ENCODE assay signal across 9 cellular contexts in the genomic region with DNA sequence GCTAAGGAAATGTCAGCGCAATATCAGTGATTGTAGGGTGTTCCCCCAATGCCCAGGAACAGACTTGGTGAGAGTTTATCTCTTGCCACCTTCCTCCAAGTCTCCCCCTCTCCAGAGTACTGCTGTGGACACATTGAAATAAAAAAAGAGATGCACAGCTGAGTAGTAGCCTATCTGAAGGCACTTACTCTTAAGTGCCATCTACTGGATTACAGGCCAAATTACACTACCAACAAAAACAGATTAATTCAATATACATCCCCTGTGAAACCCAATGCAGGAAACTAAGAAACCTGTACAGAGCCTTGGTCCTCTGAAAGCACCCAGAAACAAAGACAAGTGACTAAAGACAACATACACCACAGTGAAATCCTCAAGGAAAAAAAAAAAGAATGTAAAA.
DNase-seq lines count a peak whose midpoint lies in the region; ATAC-seq, FAIRE-seq and TF ChIP-seq lines count a peak whose summit lies in the region.
"Had no signal": no experiment of that assay in that cellular context is flagged by ENCODE, and none has a peak within 500 bp of the region (broad histone marks: within the 10 kb centered on the region; RNA-seq: fewer than 3 reads in every experiment).

No MANE protein-coding gene starts in this region.

- WGBS in HepG2 (ENCODE audit: low lambda C conversion rate) = no CpG with 5 or more reads among the region's 1 CpG

- CTCF ChIA-PET in HCT116 (lab: Charles Lee) (no interaction called here), HepG2 (lab: Yijun Ruan, JAX; ENCODE audit: low intra/inter-chr PET ratio, low total read pairs) (no interaction called here)

- TF ChIP-seq EP300 in HepG2 (IDR thresholded peaks at IDR 0.05; ENCODE audit: low read depth in 2 of 2, low read length in 2 of 2) (no peak), HepG2 (CRISPR knock-in tag; IDR thresholded peaks at IDR 0.05; ENCODE audit: borderline replicate concordance) (no peak)

- TF ChIP-seq POLR2A in HCT116 (IDR thresholded peaks at IDR 0.05; ENCODE audit: borderline replicate concordance, extremely low read depth, insufficient read depth, insufficient read length) (no peak), HepG2 (IDR thresholded peaks at IDR 0.05; ENCODE audit: insufficient read depth in 1 of 2, low read depth in 2 of 2, low read length in 2 of 2) (no peak)

- H3K9me2 ChIP-seq in HCT116 (ENCODE audit: insufficient read depth) = no peaks in the 10 kb centered on the region

- no peak overlapping the region for H3K27ac ChIP-seq in HCT116 (ENCODE audit: low read depth, low read length)
- no peak overlapping the region for H3K27ac ChIP-seq in HepG2 (ENCODE audit: extremely low read length, insufficient read depth, low read length)
- H3K27ac ChIP-seq: cardiac muscle cell had no signal

- H3K27me3 ChIP-seq in GM06990 (replicated peaks; ENCODE audit: control insufficient read depth, insufficient read depth, low read length) (no peaks in the 10 kb centered on the region), HCT116 (ENCODE audit: insufficient read depth, low read length) (no peaks in the 10 kb centered on the region), HepG2 (ENCODE audit: control insufficient read depth in 1 of 2, insufficient read depth in 2 of 2, low read length in 2 of 2) (no peaks in the 10 kb centered on the region)
- H3K27me3 ChIP-seq: cardiac muscle cell had no signal

- H3K79me2 ChIP-seq in HCT116 (ENCODE audit: insufficient read depth, low read length) = no peaks in the 10 kb centered on the region
- H3K79me2 ChIP-seq in HepG2 (ENCODE audit: insufficient read depth, low read length) = no peaks in the 10 kb centered on the region

- H3K9me3 ChIP-seq in HCT116 (ENCODE audit: control insufficient read depth in 1 of 2, insufficient read depth in 1 of 2, low read depth in 1 of 2, low read length in 2 of 2) = no peaks in the 10 kb centered on the region
- no peaks in the 10 kb centered on the region for H3K9me3 ChIP-seq in HepG2 (ENCODE audit: low read length)

- ATAC-seq in HCT116 (no peak), HepG2 (peak; percentile 43; the same call in 2 of the 3 replicates), HG02981 (IDR thresholded peaks at IDR 0.05; ENCODE audit: unreplicated experiment) (no peak)

- FAIRE-seq in HepG2 (lab: Jason Lieb, UNC) = no peak
- FAIRE-seq in HTR-8/SVneo (lab: Jason Lieb, UNC) = no peak

- intact Hi-C loops in HCT116 (cut with micrococcal nuclease) = no loop called here
- intact Hi-C loops in HepG2 (cut with micrococcal nuclease; ENCODE audit: unreplicated experiment) = loop anchor here (5.0 kb wide), 1 partner anchor 669 kb away; no protein-coding TSS in a partner anchor

- H2AFZ ChIP-seq in HCT116 (ENCODE audit: low read depth, low read length, poor library complexity, severe bottlenecking) (no peak overlapping the region), HepG2 (ENCODE audit: low read length) (no peak overlapping the region)

- BruUV-seq in HCT116 (replicated peaks; lab: Mats Ljungman, UMichigan) = no TSS peak
- BruUV-seq in HepG2 (replicated peaks; lab: Mats Ljungman, UMichigan) = no TSS peak

- H3K4me2 ChIP-seq in HCT116 (ENCODE audit: low read length) (no peak overlapping the region), HepG2 (ENCODE audit: low read depth, low read length) (no peak overlapping the region)

- DNase-seq in GM06990 (ENCODE audit: extremely low read depth, insufficient read length) (no peak), HCT116 (ENCODE audit: low read depth, low spot score) (no peak), OCI-M1 (lab: John Stamatoyannopoulos, UW) (peak; percentile 37), HepG2 (ENCODE audit: low spot score) (no peak), GOT3 (lab: John Stamatoyannopoulos, UW) (no peak), HCEC 1CT (no peak), HTR-8/SVneo (ENCODE audit: insufficient read length, low spot score) (no peak)

- H3K36me3 ChIP-seq in GM06990 (ENCODE audit: control insufficient read depth, insufficient read depth, low read length) (no peaks in the 10 kb centered on the region), HCT116 (ENCODE audit: control insufficient read depth in 1 of 2, insufficient read depth in 2 of 2, low read length in 2 of 2) (no peaks in the 10 kb centered on the region), HepG2 (replicated peaks in 1 of 2; ENCODE audit: control insufficient read depth in 1 of 2, insufficient read depth in 2 of 2, low read length in 2 of 2) (no peaks in the 10 kb centered on the region)
- H3K36me3 ChIP-seq: cardiac muscle cell had no signal

- POLR2A ChIA-PET in HCT116 (lab: Charles Lee) (no interaction called here), HepG2 (lab: Yijun Ruan, JAX) (no interaction called here)

- in situ Hi-C loops in HepG2 (cut with HindIII; ENCODE audit: extremely low pct_ligation_motif_present, low pct_unique_long_range_greater_than_20kb) = no loop called here

- TF ChIP-seq RAD21 in HCT116 (IDR thresholded peaks at IDR 0.05; ENCODE audit: low read depth) (no peak), HepG2 (CRISPR knock-in tag; IDR thresholded peaks at IDR 0.05) (no peak)

- H3K4me1 ChIP-seq in HCT116 (ENCODE audit: control insufficient read depth in 1 of 2, insufficient read depth in 2 of 2, low read length in 2 of 2) = no peaks in the 10 kb centered on the region
- H3K4me1 ChIP-seq in HepG2 (ENCODE audit: insufficient read depth, low read length) = no peaks in the 10 kb centered on the region

- RAD21 ChIA-PET in HCT116 (lab: Charles Lee; ENCODE audit: low non-redundant PET in 1 of 2, low total read pairs in 2 of 2, uncharacterized antibody in 2 of 2, unreplicated experiment in 2 of 2) = no interaction called here

- no peaks in the 10 kb centered on the region for H4K20me1 ChIP-seq in HCT116 (ENCODE audit: insufficient read depth)
- no peaks in the 10 kb centered on the region for H4K20me1 ChIP-seq in HepG2 (ENCODE audit: insufficient read depth, low read length)

- H3K4me3 ChIP-seq in GM06990 (replicated peaks; ENCODE audit: low read depth, low read length) (no peak overlapping the region), HCT116 (replicated peaks in 1 of 2; ENCODE audit: low read depth in 1 of 2, low read length in 2 of 2) (no peak overlapping the region), HepG2 (replicated peaks in 1 of 3; ENCODE audit: insufficient read depth in 1 of 3, low read depth in 2 of 3, low read length in 3 of 3) (no peak overlapping the region)
- H3K4me3 ChIP-seq: cardiac muscle cell had no signal

- peak; percentile 55 for TF ChIP-seq CTCF in GM06990 (IDR thresholded peaks at IDR 0.05; ENCODE audit: insufficient read depth, low read length, poor library complexity, severe bottlenecking)
- TF ChIP-seq CTCF in HCT116 (IDR thresholded peaks at IDR 0.05 in 2 of 3, conservative IDR thresholded peaks at IDR 0.05 in 1 of 3; ENCODE audit: borderline replicate concordance in 1 of 3, insufficient read depth in 1 of 3, low read depth in 2 of 3, low read length in 2 of 3) = peak in 2 of 3 experiments; percentile 19 to 20; a peak in 2 of 6 replicates
- no peak for TF ChIP-seq CTCF in HepG2 (CRISPR knock-in tag; IDR thresholded peaks at IDR 0.05)

- H3K9ac ChIP-seq in HCT116 (ENCODE audit: low read length) (no peak overlapping the region), HepG2 (ENCODE audit: insufficient read depth, low read depth, low read length) (no peak overlapping the region)

TF ChIP-seq in HCT116, 20 proteins besides CTCF, POLR2A, EP300 and RAD21:
- TF ChIP-seq TCF7L2 (IDR thresholded peaks at IDR 0.05; ENCODE audit: borderline replicate concordance, extremely low read depth, insufficient read depth, insufficient read length) (no peak), CBX3 (IDR thresholded peaks at IDR 0.05; ENCODE audit: low read depth) (no peak)

TF ChIP-seq in HepG2, 621 proteins besides CTCF, POLR2A, EP300 and RAD21 (continues in another document):
- TF ChIP-seq, protein P1, sequence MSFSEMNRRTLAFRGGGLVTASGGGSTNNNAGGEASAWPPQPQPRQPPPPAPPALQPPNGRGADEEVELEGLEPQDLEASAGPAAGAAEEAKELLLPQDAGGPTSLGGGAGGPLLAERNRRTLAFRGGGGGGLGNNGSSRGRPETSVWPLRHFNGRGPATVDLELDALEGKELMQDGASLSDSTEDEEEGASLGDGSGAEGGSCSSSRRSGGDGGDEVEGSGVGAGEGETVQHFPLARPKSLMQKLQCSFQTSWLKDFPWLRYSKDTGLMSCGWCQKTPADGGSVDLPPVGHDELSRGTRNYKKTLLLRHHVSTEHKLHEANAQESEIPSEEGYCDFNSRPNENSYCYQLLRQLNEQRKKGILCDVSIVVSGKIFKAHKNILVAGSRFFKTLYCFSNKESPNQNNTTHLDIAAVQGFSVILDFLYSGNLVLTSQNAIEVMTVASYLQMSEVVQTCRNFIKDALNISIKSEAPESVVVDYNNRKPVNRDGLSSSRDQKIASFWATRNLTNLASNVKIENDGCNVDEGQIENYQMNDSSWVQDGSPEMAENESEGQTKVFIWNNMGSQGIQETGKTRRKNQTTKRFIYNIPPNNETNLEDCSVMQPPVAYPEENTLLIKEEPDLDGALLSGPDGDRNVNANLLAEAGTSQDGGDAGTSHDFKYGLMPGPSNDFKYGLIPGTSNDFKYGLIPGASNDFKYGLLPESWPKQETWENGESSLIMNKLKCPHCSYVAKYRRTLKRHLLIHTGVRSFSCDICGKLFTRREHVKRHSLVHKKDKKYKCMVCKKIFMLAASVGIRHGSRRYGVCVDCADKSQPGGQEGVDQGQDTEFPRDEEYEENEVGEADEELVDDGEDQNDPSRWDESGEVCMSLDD (CRISPR knock-in tag; IDR thresholded peaks at IDR 0.05; ENCODE audit: borderline replicate concordance) = no peak
- TF ChIP-seq DMAP1 (CRISPR knock-in tag; IDR thresholded peaks at IDR 0.05) (no peak), ADNP (CRISPR knock-in tag; IDR thresholded peaks at IDR 0.05) (no peak), ZNF205 (CRISPR knock-in tag; IDR thresholded peaks at IDR 0.05) (no peak), ZNF382 (CRISPR knock-in tag; IDR thresholded peaks at IDR 0.05; ENCODE audit: borderline replicate concordance) (no peak), ZNF761 (CRISPR knock-in tag; conservative IDR thresholded peaks at IDR 0.05) (no peak), ATF1 (CRISPR knock-in tag; IDR thresholded peaks at IDR 0.05) (no peak)
